9 cellular contexts compared by ENCODE assay signal in genomic region chr3:133490468-133491351, GRCh38.
DNase-seq lines count a peak whose midpoint lies in the region; ATAC-seq and TF ChIP-seq lines count a peak whose summit lies in the region.
"Had no signal": no experiment of that assay in that cellular context is flagged by ENCODE, and none has a peak within 500 bp of the region (broad histone marks: within the 10 kb centered on the region; RNA-seq: fewer than 3 reads in every experiment).

No MANE protein-coding gene starts in this region.

- H3K4me3 Mint-ChIP-seq in activated CD4-positive, alpha-beta T cell treated with anti-CD3 and anti-CD28 coated beads, Interleukin-2, amount 10 ng/mL, durations not matched to agents 7 days and 5 days: no peak overlapping the region

- peaks cover 13% of the 10 kb centered on the region for H3K9me3 ChIP-seq in trophoblast cell (ENCODE audit: insufficient read depth, low read depth, low read length)
- H3K9me3 ChIP-seq: vagina had no signal

- no peak overlapping the region for H3K27ac ChIP-seq in trophoblast cell (ENCODE audit: low read depth, low read length)
- H3K27ac ChIP-seq: vagina had no signal

- H3K4me3 ChIP-seq in trophoblast cell (ENCODE audit: low read depth, low read length) (no peak overlapping the region), foreskin fibroblast (ENCODE audit: low read depth in 1 of 2, low read length in 2 of 2) (no peak overlapping the region)
- H3K4me3 ChIP-seq: vagina had no signal

- CTCF ChIA-PET in activated CD4-positive, alpha-beta T cell treated with anti-CD3 and anti-CD28 coated beads, Interleukin-2, amount 10 ng/mL, durations not matched to agents 7 days and 5 days (lab: Charles Lee): interaction anchor here (0.8 to 4.3 kb wide), 11 partner anchors 9 to 171 kb away, joined by 3 to 18 read pairs (median 3); partner anchors contain the start of gene TOPBP1

- H3K23ac ChIP-seq in trophoblast cell (ENCODE audit: low read length): no peak overlapping the region

- H3K9me3 Mint-ChIP-seq in activated CD4-positive, alpha-beta T cell treated with anti-CD3 and anti-CD28 coated beads, Interleukin-2, amount 10 ng/mL, durations not matched to agents 7 days and 5 days: peaks cover 4% of the 10 kb centered on the region

- H3K4me1 ChIP-seq in trophoblast cell (ENCODE audit: control insufficient read depth in 1 of 2, insufficient read depth in 2 of 2, low read length in 2 of 2): peaks cover 5 to 10% of the 10 kb centered on the region in 2 experiments
- H3K4me1 ChIP-seq: vagina had no signal

- peaks cover 2% of the 10 kb centered on the region for H3K79me1 ChIP-seq in trophoblast cell (ENCODE audit: low read length)

- H2AK5ac ChIP-seq in trophoblast cell (ENCODE audit: low read length): peak overlapping the region; percentile 70

- no peak overlapping the region for H3K9ac ChIP-seq in trophoblast cell (ENCODE audit: low read length)

- POLR2A ChIA-PET in activated CD4-positive, alpha-beta T cell treated with anti-CD3 and anti-CD28 coated beads, Interleukin-2, amount 10 ng/mL, durations not matched to agents 7 days and 5 days (lab: Charles Lee): interaction anchor here (1.7 kb wide), 1 partner anchor 15 kb away, joined by 4 read pairs; no protein-coding TSS in a partner anchor

- no peak overlapping the region for H3K4ac ChIP-seq in trophoblast cell (ENCODE audit: low read depth, low read length)

- no peak overlapping the region for H4K8ac ChIP-seq in trophoblast cell (ENCODE audit: low read depth, low read length)

- no peaks in the 10 kb centered on the region for H3K27me3 Mint-ChIP-seq in activated CD4-positive, alpha-beta T cell treated with anti-CD3 and anti-CD28 coated beads, Interleukin-2, amount 10 ng/mL, durations not matched to agents 7 days and 5 days

- peak overlapping the region; percentile 84 for H3K27ac Mint-ChIP-seq in activated CD4-positive, alpha-beta T cell treated with anti-CD3 and anti-CD28 coated beads, Interleukin-2, amount 10 ng/mL, durations not matched to agents 7 days and 5 days

- no peak overlapping the region for H4K91ac ChIP-seq in trophoblast cell (ENCODE audit: low read depth, low read length)

- H3K4me1 Mint-ChIP-seq in activated CD4-positive, alpha-beta T cell treated with anti-CD3 and anti-CD28 coated beads, Interleukin-2, amount 10 ng/mL, durations not matched to agents 7 days and 5 days: peaks cover 48% of the 10 kb centered on the region

- DNase-seq in activated CD4-positive, alpha-beta T cell treated with anti-CD3 and anti-CD28 coated beads, Interleukin-2, amount 10 ng/mL, durations not matched to agents 7 days and 5 days: peak; percentile 45
- DNase-seq in trophoblast cell (no peak), foreskin fibroblast (no peak), NCI-H2029 treated with DMSO at 0.1 percent for 48 hours (lab: John Stamatoyannopoulos, UW) (no peak), mucosa of gallbladder (ENCODE audit: low spot score) (no peak), AG20443 (ENCODE audit: low spot score) (no peak)

- H3K79me2 ChIP-seq in trophoblast cell (ENCODE audit: control insufficient read depth, insufficient read depth, low read length, poor library complexity): no peaks in the 10 kb centered on the region

- peak overlapping the region; percentile 26 for H3K14ac ChIP-seq in trophoblast cell (ENCODE audit: low read length)

- ATAC-seq in GM18858 (IDR thresholded peaks at IDR 0.05; ENCODE audit: unreplicated experiment) (peak; percentile 80), HG02973 (IDR thresholded peaks at IDR 0.05; ENCODE audit: unreplicated experiment) (peak; percentile 87)

- peaks cover 11% of the 10 kb centered on the region for H3K36me3 Mint-ChIP-seq in activated CD4-positive, alpha-beta T cell treated with anti-CD3 and anti-CD28 coated beads, Interleukin-2, amount 10 ng/mL, durations not matched to agents 7 days and 5 days (ENCODE audit: low read depth)

- peak overlapping the region; percentile 37 for H3K18ac ChIP-seq in trophoblast cell (ENCODE audit: low read length)

- WGBS in trophoblast cell (ENCODE audit: extremely low coverage, insufficient coverage, insufficient read length): no CpG with 5 or more reads among the region's 12 CpGs

- H2BK5ac ChIP-seq in trophoblast cell (ENCODE audit: low read depth, low read length, poor library complexity): no peak overlapping the region

- H3K36me3 ChIP-seq in trophoblast cell (ENCODE audit: control insufficient read depth in 1 of 2, insufficient read depth in 2 of 2, low read length in 2 of 2): no peaks in the 10 kb centered on the region
- H3K36me3 ChIP-seq: vagina had no signal

- no peak overlapping the region for H3K4me2 ChIP-seq in trophoblast cell (ENCODE audit: low read length)

- TF ChIP-seq CTCF in foreskin fibroblast (IDR thresholded peaks at IDR 0.05; ENCODE audit: low read depth, low read length): no peak

- no peak overlapping the region for H4K12ac ChIP-seq in trophoblast cell (ENCODE audit: low read depth, low read length)

- no peak overlapping the region for H2AFZ ChIP-seq in trophoblast cell (ENCODE audit: insufficient read depth, low read length, poor library complexity)

- no peaks in the 10 kb centered on the region for H3K27me3 ChIP-seq in trophoblast cell (ENCODE audit: insufficient read depth, low read length)
- H3K27me3 ChIP-seq: vagina had no signal

- H2BK120ac ChIP-seq in trophoblast cell (ENCODE audit: insufficient read depth, low read length, poor library complexity): peak overlapping the region; percentile 35

- H2BK12ac ChIP-seq in trophoblast cell (ENCODE audit: low read length): no peak overlapping the region
